In the genomic region with DNA sequence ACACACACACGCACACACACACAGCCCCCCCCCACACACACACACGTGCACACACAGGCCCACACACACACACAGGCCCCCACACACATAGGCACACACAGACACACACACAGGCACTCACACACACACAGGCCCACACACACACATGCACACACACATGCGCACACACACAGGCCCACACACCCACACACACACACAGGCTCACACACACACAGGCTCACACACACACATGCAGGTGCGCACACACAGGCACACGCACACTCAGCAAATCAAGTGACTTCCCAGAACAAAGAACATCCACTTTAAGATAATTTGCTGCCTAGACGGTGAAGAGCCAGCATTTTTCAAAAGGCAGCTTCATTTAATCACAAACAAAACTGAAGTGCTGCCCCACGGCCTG, we compare ENCODE assay signal across 28 cellular contexts.
DNase-seq lines count a peak whose midpoint lies in the region; ATAC-seq lines count a peak whose summit lies in the region.
"Had no signal": no experiment of that assay in that cellular context is flagged by ENCODE, and none has a peak within 500 bp of the region (broad histone marks: within the 10 kb centered on the region; RNA-seq: fewer than 3 reads in every experiment).

No MANE protein-coding gene starts in this region.

- H3K4me1 Mint-ChIP-seq in stimulated activated naive CD8-positive, alpha-beta T cell treated with anti-CD3 and anti-CD28 coated beads, Interleukin-15, amount 100 ng/mL, for 72 hours, result peaks cover 8% of the 10 kb centered on the region
- H3K4me1 Mint-ChIP-seq in memory B cell, result peaks cover 3% of the 10 kb centered on the region
- H3K4me1 Mint-ChIP-seq: activated naive CD8-positive, alpha-beta T cell treated with anti-CD3 and anti-CD28 coated beads for 36 hours had no signal

- ATAC-seq in stimulated activated naive CD8-positive, alpha-beta T cell treated with anti-CD3 and anti-CD28 coated beads, Interleukin-15, amount 100 ng/mL, for 72 hours, result no peak
- ATAC-seq in stimulated activated naive CD8-positive, alpha-beta T cell treated with anti-CD3 and anti-CD28 coated beads, Interleukin-15, Interleukin-2, amounts not matched to agents 100 U/mL and 50 U/mL, for 24 hours, result no peak
- ATAC-seq in memory B cell (ENCODE audit: low read depth), result no peak
- ATAC-seq: activated CD8-positive, alpha-beta T cell treated with anti-CD3 and anti-CD28 coated beads, Interleukin-2, amount 10 ng/mL, durations not matched to agents 7 days and 5 days; CD8-positive, alpha-beta T cell; lower lobe of right lung; right cardiac atrium had no signal

- DNase-seq in DMS153 (lab: John Stamatoyannopoulos, UW), result peak; percentile 54
- no peak for DNase-seq in DMS153 treated with DMSO at 0.1 percent for 48 hours (lab: John Stamatoyannopoulos, UW; ENCODE audit: unreplicated experiment)
- DNase-seq in stimulated activated naive CD8-positive, alpha-beta T cell treated with anti-CD3 and anti-CD28 coated beads, Interleukin-15, amount 100 ng/mL, for 72 hours, result no peak
- no peak for DNase-seq in stimulated activated naive CD8-positive, alpha-beta T cell treated with anti-CD3 and anti-CD28 coated beads, Interleukin-15, Interleukin-2, amounts not matched to agents 100 U/mL and 50 U/mL, for 24 hours
- no peak for DNase-seq in memory B cell (ENCODE audit: low spot score in 2 of 2)
- DNase-seq in activated T-cell treated with anti-CD3 and anti-CD28 coated beads, Interleukin-2, amount 50 U/mL, for 48 hours, result no peak
- DNase-seq in SK-N-DZ (ENCODE audit: low spot score), result no peak
- DNase-seq in KG1 (lab: John Stamatoyannopoulos, UW), result no peak
- DNase-seq: activated CD4-positive, alpha-beta T cell treated with anti-CD3 and anti-CD28 coated beads for 1 hour; activated CD8-positive, alpha-beta T cell treated with anti-CD3 and anti-CD28 coated beads, Interleukin-2, amount 10 ng/mL, durations not matched to agents 7 days and 5 days; activated effector memory CD4-positive, alpha-beta T cell treated with Interleukin-2 at 50 U/mL for 16 hours; activated naive CD8-positive, alpha-beta T cell treated with anti-CD3 and anti-CD28 coated beads for 36 hours; aorta; CD8-positive, alpha-beta T cell; colonic mucosa; DMS 273 treated with DMSO at 0.1 percent for 48 hours; effector CD8-positive, alpha-beta T cell; erythroblast; GF-D8; head of caudate nucleus; lower lobe of right lung; NCI-H1105 treated with DMSO at 0.1 percent for 48 hours; posterior cingulate gyrus; SK-N-SH; stimulated activated CD4-positive, alpha-beta T cell treated with anti-CD3 and anti-CD28 coated beads, Interleukin-2, amount 100 ng/mL, for 48 hours; T-helper 2 cell had no signal

- no peak overlapping the region for H3K4me3 Mint-ChIP-seq in stimulated activated naive CD8-positive, alpha-beta T cell treated with anti-CD3 and anti-CD28 coated beads, Interleukin-15, amount 100 ng/mL, for 72 hours
- H3K4me3 Mint-ChIP-seq in memory B cell, result no peak overlapping the region
- H3K4me3 Mint-ChIP-seq: activated CD8-positive, alpha-beta T cell treated with anti-CD3 and anti-CD28 coated beads, Interleukin-2, amount 10 ng/mL, durations not matched to agents 7 days and 5 days; activated naive CD8-positive, alpha-beta T cell treated with anti-CD3 and anti-CD28 coated beads for 36 hours; CD8-positive, alpha-beta T cell; IgD-negative memory B cell had no signal

- H3K36me3 Mint-ChIP-seq in memory B cell, result no peaks in the 10 kb centered on the region
- H3K36me3 Mint-ChIP-seq: activated naive CD8-positive, alpha-beta T cell treated with anti-CD3 and anti-CD28 coated beads for 36 hours; CD8-positive, alpha-beta T cell; IgD-negative memory B cell had no signal

- H3K27ac Mint-ChIP-seq in stimulated activated naive CD8-positive, alpha-beta T cell treated with anti-CD3 and anti-CD28 coated beads, Interleukin-15, amount 100 ng/mL, for 72 hours, result peak overlapping the region; percentile 36 to 45
- peak overlapping the region; percentile 72 for H3K27ac Mint-ChIP-seq in memory B cell
- H3K27ac Mint-ChIP-seq: activated CD8-positive, alpha-beta T cell treated with anti-CD3 and anti-CD28 coated beads, Interleukin-2, amount 10 ng/mL, durations not matched to agents 7 days and 5 days; activated naive CD8-positive, alpha-beta T cell treated with anti-CD3 and anti-CD28 coated beads for 36 hours; CD8-positive, alpha-beta T cell; IgD-negative memory B cell had no signal

- no peaks in the 10 kb centered on the region for H3K27me3 Mint-ChIP-seq in stimulated activated naive CD8-positive, alpha-beta T cell treated with anti-CD3 and anti-CD28 coated beads, Interleukin-15, amount 100 ng/mL, for 72 hours
- H3K27me3 Mint-ChIP-seq in memory B cell, result peaks cover 2% of the 10 kb centered on the region
- H3K27me3 Mint-ChIP-seq: activated naive CD8-positive, alpha-beta T cell treated with anti-CD3 and anti-CD28 coated beads for 36 hours had no signal

- no peaks in the 10 kb centered on the region for H3K9me3 Mint-ChIP-seq in stimulated activated naive CD8-positive, alpha-beta T cell treated with anti-CD3 and anti-CD28 coated beads, Interleukin-15, amount 100 ng/mL, for 72 hours
- H3K9me3 Mint-ChIP-seq in memory B cell, result no peaks in the 10 kb centered on the region
- H3K9me3 Mint-ChIP-seq: activated naive CD8-positive, alpha-beta T cell treated with anti-CD3 and anti-CD28 coated beads for 36 hours; CD8-positive, alpha-beta T cell; IgD-negative memory B cell had no signal
